14 cellular contexts compared by ENCODE assay signal in the genomic region with DNA sequence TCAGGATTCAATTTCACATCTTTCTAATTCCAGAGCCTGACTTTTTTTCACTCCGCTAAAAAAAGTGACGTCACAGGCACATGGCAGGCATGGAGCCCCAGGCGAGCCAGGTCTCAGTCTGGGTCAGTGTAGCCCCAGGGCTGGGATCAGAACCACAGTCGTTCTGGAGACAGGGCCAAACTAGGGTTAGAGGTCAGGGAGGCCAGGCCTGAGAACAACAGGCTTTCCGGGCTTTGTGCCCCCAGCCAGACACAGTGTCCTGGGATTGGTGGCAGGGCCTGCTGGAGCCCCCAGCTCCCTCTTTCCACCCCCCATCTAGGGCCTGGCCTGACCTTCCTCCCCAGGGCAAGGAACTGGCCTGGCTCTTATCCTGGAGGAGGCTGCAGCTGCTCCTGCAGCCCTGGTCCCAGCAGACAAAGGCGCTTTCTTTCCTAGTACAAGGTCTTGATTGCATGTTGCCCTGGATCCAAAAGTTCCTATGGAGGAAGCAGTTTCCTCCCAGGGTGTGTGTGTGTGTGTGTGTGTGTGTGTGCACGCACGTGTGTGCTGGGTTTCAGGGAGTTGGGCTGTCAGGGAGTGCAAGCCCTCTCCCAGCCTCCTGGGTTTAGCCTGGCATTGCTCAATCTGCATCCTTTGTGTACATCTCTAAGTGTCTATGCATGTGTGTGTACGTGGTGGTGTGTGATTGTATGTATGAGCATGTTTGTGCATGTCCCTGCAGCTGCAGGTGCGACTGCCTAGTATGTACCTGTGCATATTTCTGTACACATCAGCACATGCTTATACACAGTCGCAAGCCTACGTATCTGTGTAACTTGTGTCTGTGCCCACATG. TPM values are rescaled to one million over a fixed set of nuclear protein-coding genes. Genes with fewer than 3 reads are reported as not detected.
A peak's percentile ranks its signal among the peaks of the same experiment; 100 is the strongest.
DNase-seq lines count a peak whose midpoint lies in the region; ATAC-seq, FAIRE-seq and TF ChIP-seq lines count a peak whose summit lies in the region.
"Had no signal": no experiment of that assay in that cellular context is flagged by ENCODE, and none has a peak within 500 bp of the region (broad histone marks: within the 10 kb centered on the region; RNA-seq: fewer than 3 reads in every experiment).

No MANE protein-coding gene starts in this region.

- H3K9me3 ChIP-seq in MG63, result no peaks in the 10 kb centered on the region
- no peaks in the 10 kb centered on the region for H3K9me3 ChIP-seq in endodermal cell (ENCODE audit: control insufficient read depth, low read length)
- no peaks in the 10 kb centered on the region for H3K9me3 ChIP-seq in kidney (ENCODE audit: control insufficient read depth in 1 of 2, low read length in 2 of 2)

- intact Hi-C loops in kidney (cut with DNase I), result no loop called here

- H3K27me3 ChIP-seq in MG63 (no peaks in the 10 kb centered on the region), endodermal cell (ENCODE audit: control insufficient read depth, insufficient read depth, low read length, poor library complexity, severe bottlenecking) (no peaks in the 10 kb centered on the region)
- H3K27me3 ChIP-seq: BE2C had no signal

- H3K36me3 Mint-ChIP-seq in endodermal cell (ENCODE audit: low read depth) (no peaks in the 10 kb centered on the region), HFFc6 (ENCODE audit: low read depth) (no peaks in the 10 kb centered on the region)
- H3K36me3 Mint-ChIP-seq: naive thymus-derived CD8-positive, alpha-beta T cell had no signal

- H3K4me3 Mint-ChIP-seq in endodermal cell (no peak overlapping the region), HFFc6 (no peak overlapping the region)
- H3K4me3 Mint-ChIP-seq: activated T-helper 17 cell treated with anti-CD3 and anti-CD28 coated beads, Interleukin-2, amount 50 U/mL, for 72 hours; naive thymus-derived CD8-positive, alpha-beta T cell had no signal

- TF ChIP-seq CTCF in endodermal cell (conservative IDR thresholded peaks at IDR 0.05) (no peak), kidney (IDR thresholded peaks at IDR 0.05; ENCODE audit: borderline replicate concordance, extremely low read depth, insufficient read depth) (no peak), HFFc6 (IDR thresholded peaks at IDR 0.05) (no peak)

- H3K9me3 Mint-ChIP-seq in endodermal cell (no peaks in the 10 kb centered on the region), HFFc6 (no peaks in the 10 kb centered on the region)
- H3K9me3 Mint-ChIP-seq: activated T-helper 17 cell treated with anti-CD3 and anti-CD28 coated beads, Interleukin-2, amount 50 U/mL, for 72 hours; naive thymus-derived CD8-positive, alpha-beta T cell had no signal

- peak overlapping the region; percentile 78 for H3K27ac ChIP-seq in endodermal cell (ENCODE audit: low read depth, low read length)
- H3K27ac ChIP-seq in kidney (ENCODE audit: low read depth in 2 of 2, low read length in 2 of 2), result peak overlapping the region in 1 of 2 donors; percentile 5

- no peak for ATAC-seq in HG02642 (IDR thresholded peaks at IDR 0.05; ENCODE audit: poor library complexity, unreplicated experiment)
- ATAC-seq: activated T-helper 17 cell treated with anti-CD3 and anti-CD28 coated beads, Interleukin-2, amount 50 U/mL, for 72 hours; naive thymus-derived CD8-positive, alpha-beta T cell had no signal

- 90 to 100% methylated on average over 3 to 12 of the region's 12 CpGs for WGBS in endodermal cell (ENCODE audit: insufficient coverage in 1 of 2, insufficient read length in 1 of 2), 2 experiments

- H3K4me1 ChIP-seq in endodermal cell (ENCODE audit: control insufficient read depth, insufficient read depth, low read length) (peaks cover 3% of the 10 kb centered on the region), kidney (ENCODE audit: control insufficient read depth in 1 of 2, insufficient read depth in 1 of 2, low read depth in 1 of 2, low read length in 2 of 2) (peaks cover 0 to 5% of the 10 kb centered on the region in 2 donors)

- FAIRE-seq in kidney (lab: Jason Lieb, UNC), result no peak
- FAIRE-seq: H54 had no signal

- H3K4me1 Mint-ChIP-seq in endodermal cell (peaks cover 9% of the 10 kb centered on the region), HFFc6 (ENCODE audit: low read depth) (peaks cover 15% of the 10 kb centered on the region)
- H3K4me1 Mint-ChIP-seq: activated T-helper 17 cell treated with anti-CD3 and anti-CD28 coated beads, Interleukin-2, amount 50 U/mL, for 72 hours; naive thymus-derived CD8-positive, alpha-beta T cell had no signal

- no peak overlapping the region for H3K9ac ChIP-seq in endodermal cell (ENCODE audit: extremely low read depth, low read length, poor library complexity, severe bottlenecking)
- no peak overlapping the region for H3K9ac ChIP-seq in kidney (ENCODE audit: low read length in 2 of 2)

- DNase-seq in MG63, result peak; percentile 22
- DNase-seq in endodermal cell, result no peak
- DNase-seq in kidney, result peak; percentile 95
- DNase-seq in retina, result peak; percentile 22
- no peak for DNase-seq in NCI-H2107 treated with DMSO at 0.1 percent for 48 hours (lab: John Stamatoyannopoulos, UW; ENCODE audit: unreplicated experiment)
- no peak for DNase-seq in NCI-H1092 (lab: John Stamatoyannopoulos, UW)
- DNase-seq in HFFc6, result no peak
- DNase-seq: activated CD4-positive, CD25-positive, alpha-beta regulatory T cell treated with anti-CD3 and anti-CD28 coated beads, Interleukin-2, amount 50 U/mL, for 72 hours; BE2C; naive thymus-derived CD8-positive, alpha-beta T cell had no signal

- H3K27ac Mint-ChIP-seq in endodermal cell, result no peak overlapping the region
- no peak overlapping the region for H3K27ac Mint-ChIP-seq in HFFc6
- H3K27ac Mint-ChIP-seq: activated T-helper 17 cell treated with anti-CD3 and anti-CD28 coated beads, Interleukin-2, amount 50 U/mL, for 72 hours; naive thymus-derived CD8-positive, alpha-beta T cell had no signal

- no peak overlapping the region for H3K4me3 ChIP-seq in MG63
- no peak overlapping the region for H3K4me3 ChIP-seq in endodermal cell (ENCODE audit: low read length)
- no peak overlapping the region for H3K4me3 ChIP-seq in kidney (ENCODE audit: low read length in 2 of 2)

- H3K27me3 Mint-ChIP-seq in endodermal cell (ENCODE audit: insufficient read depth) (no peaks in the 10 kb centered on the region), HFFc6 (ENCODE audit: insufficient read depth) (peaks cover 2% of the 10 kb centered on the region; the same call in 1 of the 2 replicates)
- H3K27me3 Mint-ChIP-seq: activated T-helper 17 cell treated with anti-CD3 and anti-CD28 coated beads, Interleukin-2, amount 50 U/mL, for 72 hours had no signal

- H3K36me3 ChIP-seq in MG63 (no peaks in the 10 kb centered on the region), endodermal cell (ENCODE audit: control insufficient read depth, insufficient read depth, low read length) (no peaks in the 10 kb centered on the region), kidney (ENCODE audit: control insufficient read depth in 1 of 2, insufficient read depth in 2 of 2, low read length in 2 of 2) (no peaks in the 10 kb centered on the region)
- H3K36me3 ChIP-seq: BE2C had no signal

RNA-seq across cellular contexts. Expression of gene EMILIN3, which starts 26.5 kb away (rescaled TPM):
- total RNA-seq in MG63 (2014; rRNA removed; shearing (Covaris generic); ENCODE audit: low replicate concordance), result 0.76 TPM in 1 of 2 replicates, not detected in the other
- total RNA-seq in endodermal cell (1 to 10 TPM; 5.3 to 9.6 TPM), kidney (0.50 TPM)
- 9.3 TPM for polyA plus RNA-seq in endodermal cell (2013, experiment 1 of 2)
- 8.2 TPM for polyA plus RNA-seq in endodermal cell (2013, experiment 2 of 2)
- polyA plus RNA-seq in kidney (ENCODE audit: insufficient read depth, low read depth, low replicate concordance), result 0.32 TPM
- not detected for total RNA-seq in HFFc6 (2021; fragmentation: NEBNext Ultra II Directional; extraction: Animal tissue kit (Norgen Biotek cat#: 25700))
- total RNA-seq: activated T-helper 17 cell treated with anti-CD3 and anti-CD28 coated beads, Interleukin-2, amount 50 U/mL, for 72 hours; LHCN-M2; naive thymus-derived CD8-positive, alpha-beta T cell had no signal

RNA-seq across cellular contexts. Expression of gene LPIN3, which starts 52.5 kb away (rescaled TPM):
- total RNA-seq in MG63 (2014; rRNA removed; shearing (Covaris generic); ENCODE audit: low replicate concordance), result 3.6 and 8.6 TPM in 2 replicates
- total RNA-seq in endodermal cell, result 10 to 100 TPM; 13.1 to 13.2 TPM
- polyA plus RNA-seq in endodermal cell (2013, experiment 1 of 2), result 7.1 TPM
- polyA plus RNA-seq in endodermal cell (2013, experiment 2 of 2), result 6.8 TPM
- 31.6 TPM for total RNA-seq in kidney
- 29.4 TPM for polyA plus RNA-seq in kidney (ENCODE audit: insufficient read depth, low read depth, low replicate concordance)
- 10 to 100 TPM; 11.9 to 14.2 (median 13.2) TPM for total RNA-seq in HFFc6 (2021; fragmentation: NEBNext Ultra II Directional; extraction: Animal tissue kit (Norgen Biotek cat#: 25700))

Comparison
In these comparisons a context has a peak if more than half of its experiments do, and no peak if none do; other contexts are left out.
1. DNase-seq: peak in MG63 (single experiment), kidney (single experiment) and retina (single experiment); none in endodermal cell (single experiment), NCI-H2107 treated with DMSO at 0.1 percent for 48 hours (single experiment), NCI-H1092 (single experiment) and HFFc6 (single experiment).